In genomic region chr1:85576642-85577420, GRCh38 we compare ENCODE assay signal across 8 cellular contexts. TPM values are rescaled to one million over a fixed set of nuclear protein-coding genes. Genes with fewer than 3 reads are reported as not detected.
DNase-seq lines count a peak whose midpoint lies in the region; ATAC-seq and TF ChIP-seq lines count a peak whose summit lies in the region.

No MANE protein-coding gene starts in this region.

- H3K4me3 ChIP-seq in ascending aorta (peak overlapping the region; percentile 62 to 88), retinal pigment epithelial cell (ENCODE audit: low read length) (peak overlapping the region; percentile 95)

- peak overlapping the region; percentile 92 for H3K27ac Mint-ChIP-seq in Calu3 (ENCODE audit: unreplicated experiment)

- H3K9me3 Mint-ChIP-seq in Calu3 (ENCODE audit: low read depth, unreplicated experiment) = no peaks in the 10 kb centered on the region

- no peaks in the 10 kb centered on the region for H3K9me3 ChIP-seq in ascending aorta

- peaks cover 57% of the 10 kb centered on the region for H3K36me3 Mint-ChIP-seq in Calu3 (ENCODE audit: insufficient read depth, unreplicated experiment)

- H3K4me1 ChIP-seq in ascending aorta = peaks cover 5 to 23% of the 10 kb centered on the region in 2 donors

- peak; percentile 66 for ATAC-seq in GM19025 (IDR thresholded peaks at IDR 0.05; ENCODE audit: low read depth, unreplicated experiment)
- ATAC-seq in HG03135 (IDR thresholded peaks at IDR 0.05; ENCODE audit: unreplicated experiment) = peak; percentile 85

- no peaks in the 10 kb centered on the region for H3K27me3 ChIP-seq in ascending aorta

- peaks cover 31% of the 10 kb centered on the region for H3K4me1 Mint-ChIP-seq in Calu3 (ENCODE audit: low read depth, unreplicated experiment)

- DNase-seq in Calu3 (peak; percentile 93), NOMO-1 treated with dmso at 0.1 percent for 144 hours (lab: John Stamatoyannopoulos, UW; ENCODE audit: unreplicated experiment) (peak; percentile 23), ascending aorta (ENCODE audit: low spot score in 2 of 2) (peak; percentile 57 to 96), hepatic stellate cell (ENCODE audit: low spot score) (peak; percentile 59), retinal pigment epithelial cell (ENCODE audit: low read depth) (no peak), occipital lobe (lab: John Stamatoyannopoulos, UW) (no peak)

- TF ChIP-seq CTCF in Calu3 (IDR thresholded peaks at IDR 0.05; ENCODE audit: unreplicated experiment) = peak; percentile 89
- TF ChIP-seq CTCF in ascending aorta (IDR thresholded peaks at IDR 0.05) = peak; percentile 59 to 93 (median 67)
- peak; percentile 59 for TF ChIP-seq CTCF in retinal pigment epithelial cell (conservative IDR thresholded peaks at IDR 0.05; ENCODE audit: low read depth, low read length)

- H3K27me3 Mint-ChIP-seq in Calu3 (ENCODE audit: unreplicated experiment) = no peaks in the 10 kb centered on the region

- CTCF ChIA-PET in Calu3 (lab: Charles Lee) = interaction anchor here (0.8 to 1.4 kb wide), 5 partner anchors 31 to 233 kb away, joined by 3 to 6 read pairs (median 5); partner anchors contain the start of gene ZNHIT6

- peak overlapping the region; percentile 76 for H3K4me3 Mint-ChIP-seq in Calu3 (ENCODE audit: low read depth, unreplicated experiment)

- peaks cover 12% of the 10 kb centered on the region in 2 donors for H3K36me3 ChIP-seq in ascending aorta

- BruUV-seq in Calu3 (replicated peaks; lab: Mats Ljungman, UMichigan) = no TSS peak

- H3K27ac ChIP-seq in ascending aorta = peak overlapping the region; percentile 92 to 96

- intact Hi-C loops in Calu3 (cut with micrococcal nuclease; ENCODE audit: unreplicated experiment) = loop anchor here (5.0 kb wide), 1 partner anchor 75 kb away; no protein-coding TSS in a partner anchor
- intact Hi-C loops in ascending aorta (cut with DNase I) = loop anchor here (2.0 to 10.0 kb wide), 4 partner anchors 52 to 1070 kb away; partner anchors contain the start of genes GNG5 and SPATA1

RNA-seq across cellular contexts. Expression of gene CCN1, which starts 3.7 kb away (rescaled TPM):
- total RNA-seq in Calu3 (2022) = 148 and 210 TPM in 2 replicates
- 933 TPM for total RNA-seq in ascending aorta
- 3.7 TPM for total RNA-seq in occipital lobe

Comparison
In these comparisons a context has a peak if more than half of its experiments do, and no peak if none do; other contexts are left out.
1. DNase-seq: peak in Calu3 (single experiment), NOMO-1 treated with dmso at 0.1 percent for 144 hours (single experiment), ascending aorta (2 of 2) and hepatic stellate cell (single experiment); none in retinal pigment epithelial cell (single experiment) and occipital lobe (single experiment).
2. RNA of gene CCN1, which starts 3.7 kb away (total RNA-seq): 933 TPM in ascending aorta (single experiment) and 148 to 210 TPM in Calu3; 3.7 TPM in occipital lobe (single experiment); every median in the first group is over 10 times any median in the second.
3. Peak in every context shown above with its lines, with median percentiles within 50 percentile points of each other: CTCF ChIP-seq.